ENCODE assay signal across 9 cellular contexts in the genomic region with DNA sequence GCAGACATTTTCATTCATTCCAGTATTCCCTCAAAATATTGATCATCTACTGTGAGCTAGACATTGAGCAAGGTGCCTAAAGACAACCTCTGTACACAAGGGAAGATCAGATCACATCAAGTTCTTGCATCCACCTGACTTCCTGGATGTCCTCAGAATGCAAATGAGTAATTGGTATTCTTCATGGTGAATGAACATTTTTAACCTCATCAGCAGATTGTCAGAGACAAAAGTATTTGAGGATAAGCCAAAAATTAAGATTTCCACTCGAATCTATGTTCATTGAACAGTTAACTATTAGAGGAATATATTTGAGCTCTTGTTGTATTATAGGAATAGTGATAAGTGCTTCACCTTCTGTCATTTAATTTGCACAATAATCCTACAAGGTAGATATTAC. TPM values are rescaled to one million over a fixed set of nuclear protein-coding genes. Genes with fewer than 3 reads are reported as not detected.
DNase-seq lines count a peak whose midpoint lies in the region; ATAC-seq and TF ChIP-seq lines count a peak whose summit lies in the region.
"Had no signal": no experiment of that assay in that cellular context is flagged by ENCODE, and none has a peak within 500 bp of the region (broad histone marks: within the 10 kb centered on the region; RNA-seq: fewer than 3 reads in every experiment).

No MANE protein-coding gene starts in this region.

- no peaks in the 10 kb centered on the region for H3K27me3 Mint-ChIP-seq in activated naive CD4-positive, alpha-beta T cell treated with anti-CD3 and anti-CD28 coated beads for 36 hours (ENCODE audit: low read depth)
- peaks cover 2% of the 10 kb centered on the region for H3K27me3 Mint-ChIP-seq in activated CD4-positive, alpha-beta memory T cell treated with anti-CD3 and anti-CD28 coated beads for 36 hours

- POLR2A ChIA-PET in activated CD4-positive, alpha-beta memory T cell treated with anti-CD3 and anti-CD28 coated beads for 36 hours (lab: Charles Lee) = interaction anchor here (1.2 kb wide), 1 partner anchor 93 kb away, joined by 4 read pairs; no protein-coding TSS in a partner anchor

- CTCF ChIA-PET in activated naive CD4-positive, alpha-beta T cell treated with anti-CD3 and anti-CD28 coated beads for 36 hours (lab: Charles Lee) = no interaction called here
- CTCF ChIA-PET in activated CD4-positive, alpha-beta memory T cell treated with anti-CD3 and anti-CD28 coated beads for 36 hours (lab: Charles Lee) = no interaction called here

- H3K9me3 ChIP-seq in stomach smooth muscle (ENCODE audit: control insufficient read depth in 2 of 2, low read length in 2 of 2) (no peaks in the 10 kb centered on the region), Peyer's patch (no peaks in the 10 kb centered on the region)

- H3K4me1 Mint-ChIP-seq in activated naive CD4-positive, alpha-beta T cell treated with anti-CD3 and anti-CD28 coated beads for 36 hours (ENCODE audit: low read depth) = peaks cover 40% of the 10 kb centered on the region
- peaks cover 44% of the 10 kb centered on the region for H3K4me1 Mint-ChIP-seq in activated CD4-positive, alpha-beta memory T cell treated with anti-CD3 and anti-CD28 coated beads for 36 hours (ENCODE audit: low read depth)

- H3K27ac ChIP-seq in stomach smooth muscle (ENCODE audit: low read length) (no peak overlapping the region), Peyer's patch (no peak overlapping the region)

- DNase-seq in activated naive CD4-positive, alpha-beta T cell treated with anti-CD3 and anti-CD28 coated beads for 36 hours = no peak
- no peak for DNase-seq in activated naive CD4-positive, alpha-beta T cell treated with anti-CD3 and anti-CD28 coated beads, Interleukin-2, amount 50 U/mL, for 16 hours
- no peak for DNase-seq in activated CD4-positive, alpha-beta memory T cell treated with anti-CD3 and anti-CD28 coated beads for 36 hours
- DNase-seq in Peyer's patch (no peak), ecto neural progenitor cell (ENCODE audit: low spot score) (no peak)
- DNase-seq: activated CD4-positive, alpha-beta T cell treated with anti-CD3 and anti-CD28 coated beads for 4 hours had no signal

- H3K27ac Mint-ChIP-seq in activated naive CD4-positive, alpha-beta T cell treated with anti-CD3 and anti-CD28 coated beads for 36 hours = no peak overlapping the region
- H3K27ac Mint-ChIP-seq in activated CD4-positive, alpha-beta memory T cell treated with anti-CD3 and anti-CD28 coated beads for 36 hours = peak overlapping the region; percentile 99

- H3K9ac ChIP-seq in stomach smooth muscle (ENCODE audit: low read length in 2 of 2) = peak overlapping the region in 1 of 2 donors; percentile 96

- H3K4me3 Mint-ChIP-seq in activated naive CD4-positive, alpha-beta T cell treated with anti-CD3 and anti-CD28 coated beads for 36 hours = peak overlapping the region; percentile 88
- H3K4me3 Mint-ChIP-seq in activated CD4-positive, alpha-beta memory T cell treated with anti-CD3 and anti-CD28 coated beads for 36 hours = peak overlapping the region; percentile 92

- H3K27me3 ChIP-seq in stomach smooth muscle (ENCODE audit: control insufficient read depth in 1 of 2, insufficient read depth in 2 of 2, low read length in 2 of 2) = no peaks in the 10 kb centered on the region
- no peaks in the 10 kb centered on the region for H3K27me3 ChIP-seq in Peyer's patch

- TF ChIP-seq CTCF in Peyer's patch (IDR thresholded peaks at IDR 0.05) = no peak

- no peaks in the 10 kb centered on the region for H3K9me3 Mint-ChIP-seq in activated naive CD4-positive, alpha-beta T cell treated with anti-CD3 and anti-CD28 coated beads for 36 hours
- no peaks in the 10 kb centered on the region for H3K9me3 Mint-ChIP-seq in activated CD4-positive, alpha-beta memory T cell treated with anti-CD3 and anti-CD28 coated beads for 36 hours

- H3K36me3 Mint-ChIP-seq in activated naive CD4-positive, alpha-beta T cell treated with anti-CD3 and anti-CD28 coated beads for 36 hours (ENCODE audit: low read depth) = peaks cover 37% of the 10 kb centered on the region
- peaks cover 32% of the 10 kb centered on the region for H3K36me3 Mint-ChIP-seq in activated CD4-positive, alpha-beta memory T cell treated with anti-CD3 and anti-CD28 coated beads for 36 hours

- ATAC-seq in GM21717 (IDR thresholded peaks at IDR 0.05; ENCODE audit: unreplicated experiment) = no peak

- H3K36me3 ChIP-seq in stomach smooth muscle (ENCODE audit: control insufficient read depth in 2 of 2, insufficient read depth in 2 of 2, low read length in 2 of 2) (peaks cover 0 to 15% of the 10 kb centered on the region in 2 donors), Peyer's patch (peaks cover 0 to 22% (median 0%) of the 10 kb centered on the region in 3 donors)

- H3K4me3 ChIP-seq in iPS-11a (ENCODE audit: low read depth, low read length) = peak overlapping the region; percentile 13
- peak overlapping the region; percentile 85 to 89 for H3K4me3 ChIP-seq in stomach smooth muscle (ENCODE audit: low read length in 2 of 2)
- H3K4me3 ChIP-seq in Peyer's patch = peak overlapping the region in 1 of 4 donors; percentile 65

- H3K4me1 ChIP-seq in stomach smooth muscle (ENCODE audit: control insufficient read depth, insufficient read depth, low read length) (peaks cover 6% of the 10 kb centered on the region), Peyer's patch (peaks cover 0 to 16% (median 3%) of the 10 kb centered on the region in 4 donors)

- TF ChIP-seq POLR2A in Peyer's patch (IDR thresholded peaks at IDR 0.05) = no peak

- intact Hi-C loops in activated naive CD4-positive, alpha-beta T cell treated with anti-CD3 and anti-CD28 coated beads for 36 hours (cut with micrococcal nuclease) = no loop called here
- intact Hi-C loops in activated CD4-positive, alpha-beta memory T cell treated with anti-CD3 and anti-CD28 coated beads for 36 hours (cut with micrococcal nuclease) = loop anchor here (1.0 to 5.0 kb wide), 2 partner anchors 7 to 128 kb away; no protein-coding TSS in a partner anchor

RNA-seq across cellular contexts. Expression of gene SMARCAD1, which starts 1.3 kb away (rescaled TPM):
- 10 to 100 TPM; 20.4 to 20.7 TPM for total RNA-seq in activated naive CD4-positive, alpha-beta T cell treated with anti-CD3 and anti-CD28 coated beads for 36 hours
- 10 to 100 TPM; 26.5 to 28.0 TPM for total RNA-seq in activated CD4-positive, alpha-beta memory T cell treated with anti-CD3 and anti-CD28 coated beads for 36 hours
- 10 to 100 TPM; 15.6 to 27.2 (median 20.2) TPM for total RNA-seq in Peyer's patch
